ENCODE assay signal across 29 cellular contexts in genomic region chr19:50667177-50667758, GRCh38. TPM values are rescaled to one million over a fixed set of nuclear protein-coding genes. Genes with fewer than 3 reads are reported as not detected.
"Had no signal": no experiment of that assay in that cellular context is flagged by ENCODE, and none has a peak within 500 bp of the region (broad histone marks: within the 10 kb centered on the region; RNA-seq: fewer than 3 reads in every experiment).

No MANE protein-coding gene starts in this region.

- FAIRE-seq: bronchial epithelial cell, endometrium, islet of Langerhans, small intestine had no signal

- H3K36me3 ChIP-seq: stomach, uterus had no signal

- H3K4me3 Mint-ChIP-seq: activated CD4-positive, alpha-beta memory T cell treated with anti-CD3 and anti-CD28 coated beads for 36 hours; activated naive CD4-positive, alpha-beta T cell treated with anti-CD3 and anti-CD28 coated beads for 36 hours; activated naive CD8-positive, alpha-beta T cell treated with anti-CD3 and anti-CD28 coated beads, Interleukin-2, amount 10 ng/mL, durations not matched to agents 7 days and 5 days; memory B cell; natural killer cell treated with Interleukin-12 subunit alpha and Interleukin-12 subunit beta and Interleukin-15 and Interleukin-18, amount 100 ng/mL, for 72 hours; stimulated activated memory B cell treated with anti-CD40 and anti-IgM and Interleukin-4, amounts not matched to agents 10 μg/mL and 1 μg/mL and 100 μg/mL, for 72 hours; T-helper 1 cell treated with Interleukin-12 subunit alpha and Interleukin-12 subunit beta and Interleukin-4 antibody, amounts not matched to agents 30 μg/mL and 1 μg/mL, for 36 hours had no signal

- H3K9me3 ChIP-seq: stomach, uterus had no signal

- H3K9me3 Mint-ChIP-seq: activated CD4-positive, alpha-beta memory T cell treated with anti-CD3 and anti-CD28 coated beads for 36 hours; activated naive CD8-positive, alpha-beta T cell treated with anti-CD3 and anti-CD28 coated beads, Interleukin-2, amount 10 ng/mL, durations not matched to agents 7 days and 5 days; memory B cell; natural killer cell treated with Interleukin-12 subunit alpha and Interleukin-12 subunit beta and Interleukin-15 and Interleukin-18, amount 100 ng/mL, for 72 hours; T-helper 1 cell treated with Interleukin-12 subunit alpha and Interleukin-12 subunit beta and Interleukin-4 antibody, amounts not matched to agents 30 μg/mL and 1 μg/mL, for 36 hours had no signal

- H3K4me1 ChIP-seq: foreskin keratinocyte had no signal

- H3K27ac ChIP-seq: foreskin keratinocyte, stomach, uterus had no signal

- DNase-seq: activated CD4-positive, alpha-beta memory T cell treated with anti-CD3 and anti-CD28 coated beads for 36 hours; activated CD4-positive, alpha-beta T cell treated with anti-CD3 and anti-CD28 coated beads for 48 hours; activated naive CD4-positive, alpha-beta T cell treated with anti-CD3 and anti-CD28 coated beads for 36 hours; activated naive CD8-positive, alpha-beta T cell treated with anti-CD3 and anti-CD28 coated beads, Interleukin-2, amount 10 ng/mL, durations not matched to agents 7 days and 5 days; activated T-cell treated with anti-CD3 and anti-CD28 coated beads, Interleukin-2, amount 50 U/mL, for 48 hours; amygdala; cerebellar nuclear complex; cortex of kidney; effector CD4-positive, alpha-beta T cell; erythroblast; foreskin keratinocyte; left cardiac atrium; nucleus accumbens; small intestine; stimulated activated CD4-positive, alpha-beta T cell treated with anti-CD3 and anti-CD28 coated beads, Interleukin-15, amount 100 ng/mL, for 24 hours; stomach; trophoblast cell; uterus had no signal

- H3K36me3 Mint-ChIP-seq: activated CD4-positive, alpha-beta memory T cell treated with anti-CD3 and anti-CD28 coated beads for 36 hours; activated naive CD8-positive, alpha-beta T cell treated with anti-CD3 and anti-CD28 coated beads, Interleukin-2, amount 10 ng/mL, durations not matched to agents 7 days and 5 days; memory B cell; natural killer cell treated with Interleukin-12 subunit alpha and Interleukin-12 subunit beta and Interleukin-15 and Interleukin-18, amount 100 ng/mL, for 72 hours; stimulated activated memory B cell treated with anti-CD40 and anti-IgM and Interleukin-4, amounts not matched to agents 10 μg/mL and 1 μg/mL and 100 μg/mL, for 72 hours had no signal

- H3K4me3 ChIP-seq: uterus had no signal

- H3K4me1 Mint-ChIP-seq: activated naive CD8-positive, alpha-beta T cell treated with anti-CD3 and anti-CD28 coated beads, Interleukin-2, amount 10 ng/mL, durations not matched to agents 7 days and 5 days; memory B cell; stimulated activated memory B cell treated with anti-CD40 and anti-IgM and Interleukin-4, amounts not matched to agents 10 μg/mL and 1 μg/mL and 100 μg/mL, for 72 hours had no signal

- H3K27ac Mint-ChIP-seq: activated CD4-positive, alpha-beta memory T cell treated with anti-CD3 and anti-CD28 coated beads for 36 hours; activated naive CD4-positive, alpha-beta T cell treated with anti-CD3 and anti-CD28 coated beads for 36 hours; activated naive CD8-positive, alpha-beta T cell treated with anti-CD3 and anti-CD28 coated beads, Interleukin-2, amount 10 ng/mL, durations not matched to agents 7 days and 5 days; memory B cell; natural killer cell treated with Interleukin-12 subunit alpha and Interleukin-12 subunit beta and Interleukin-15 and Interleukin-18, amount 100 ng/mL, for 72 hours; stimulated activated memory B cell treated with anti-CD40 and anti-IgM and Interleukin-4, amounts not matched to agents 10 μg/mL and 1 μg/mL and 100 μg/mL, for 72 hours; T-helper 1 cell treated with Interleukin-12 subunit alpha and Interleukin-12 subunit beta and Interleukin-4 antibody, amounts not matched to agents 30 μg/mL and 1 μg/mL, for 36 hours had no signal

- ATAC-seq: foreskin keratinocyte; left cardiac atrium; natural killer cell treated with Interleukin-12 subunit alpha and Interleukin-12 subunit beta and Interleukin-15 and Interleukin-18, amount 100 ng/mL, for 72 hours; sciatic nerve had no signal

RNA-seq across cellular contexts. Expression of gene C19orf81, which starts 18.0 kb away (rescaled TPM):
- total RNA-seq: bronchial epithelial cell; fibroblast of lung; foreskin keratinocyte; liver; natural killer cell treated with Interleukin-12 subunit alpha and Interleukin-12 subunit beta and Interleukin-15 and Interleukin-18, amount 100 ng/mL, for 72 hours; sciatic nerve; stomach; temporal lobe; uterus had no signal
- polyA plus RNA-seq: fibroblast of lung, liver had no signal

RNA-seq across cellular contexts. Expression of gene SYT3, which starts 27.6 kb away (rescaled TPM):
- total RNA-seq: activated CD4-positive, alpha-beta memory T cell treated with anti-CD3 and anti-CD28 coated beads for 36 hours; activated naive CD4-positive, alpha-beta T cell treated with anti-CD3 and anti-CD28 coated beads for 36 hours; bronchial epithelial cell; fibroblast of lung; foreskin keratinocyte; liver; natural killer cell treated with Interleukin-12 subunit alpha and Interleukin-12 subunit beta and Interleukin-15 and Interleukin-18, amount 100 ng/mL, for 72 hours; sciatic nerve had no signal
- polyA plus RNA-seq: fibroblast of lung, foreskin keratinocyte, liver had no signal

RNA-seq across cellular contexts. Expression of gene SHANK1, which starts 52.3 kb away (rescaled TPM):
- total RNA-seq: activated CD4-positive, alpha-beta memory T cell treated with anti-CD3 and anti-CD28 coated beads for 36 hours; activated naive CD4-positive, alpha-beta T cell treated with anti-CD3 and anti-CD28 coated beads for 36 hours; activated naive CD8-positive, alpha-beta T cell treated with anti-CD3 and anti-CD28 coated beads, Interleukin-2, amount 10 ng/mL, durations not matched to agents 7 days and 5 days; bronchial epithelial cell; natural killer cell treated with Interleukin-12 subunit alpha and Interleukin-12 subunit beta and Interleukin-15 and Interleukin-18, amount 100 ng/mL, for 72 hours had no signal
